In genomic region chr17:51153210-51154072, GRCh38 we compare ENCODE assay signal across 8 cellular contexts. TPM values are rescaled to one million over a fixed set of nuclear protein-coding genes. Genes with fewer than 3 reads are reported as not detected.
DNase-seq lines count a peak whose midpoint lies in the region; ATAC-seq and TF ChIP-seq lines count a peak whose summit lies in the region.

Gene NME1, plus strand, starts transcription at chr17:51153559. Its CDS starts 2,096 bp downstream, at chr17:51155655.

- peak; percentile 93 for ATAC-seq in HG03439 (IDR thresholded peaks at IDR 0.05; ENCODE audit: unreplicated experiment)

- peak within 1 kb of the TSS; percentile 80 for H3K4me3 ChIP-seq in BJ (ENCODE audit: low read depth, low read length)

- H3K27me3 ChIP-seq in BJ (ENCODE audit: control insufficient read depth, insufficient read depth, low read length), result no peaks in the 10 kb centered on the region

- DNase-seq in BJ (ENCODE audit: low read depth) (peak; percentile 97), NCI-H510A (lab: John Stamatoyannopoulos, UW) (peak; percentile 99), kidney tubule cell (ENCODE audit: low spot score) (peak; percentile 99)
- peak; percentile 97 to 98 for DNase-seq in activated CD4-positive, alpha-beta T cell treated with anti-CD3 and anti-CD28 coated beads for 24 hours (ENCODE audit: low read depth in 2 of 2)
- peak; percentile 94 to 97 (median 95) for DNase-seq in stimulated activated CD4-positive, alpha-beta T cell treated with anti-CD3 and anti-CD28 coated beads, Interleukin-1b, Interleukin-23, amount 100 ng/mL, for 24 hours (ENCODE audit: low read depth in 4 of 4, low spot score in 1 of 4)

- TF ChIP-seq CTCF in BJ (IDR thresholded peaks at IDR 0.05; ENCODE audit: insufficient read depth, low read depth, low read length), result peak; percentile 85

- POLR2A ChIA-PET in BJ (lab: Charles Lee), result no interaction called here

- CTCF ChIA-PET in BJ (lab: Yijun Ruan, JAX), result interaction anchor here (0.6 to 2.8 kb wide), 42 partner anchors 8 to 603 kb away, joined by 3 to 78 read pairs (median 4); partner anchors contain the start of genes SPAG9 and TOB1

- peak within 1 kb of the TSS; percentile 96 for H3K27ac ChIP-seq in cingulate gyrus (ENCODE audit: low read depth, low read length)

- H3K36me3 ChIP-seq in BJ (ENCODE audit: control insufficient read depth, insufficient read depth, low read length), result peaks cover 1% of the 10 kb centered on the region; the same call in 1 of the 2 replicates

- peak; percentile 85 for TF ChIP-seq POLR2A in GM19193 (IDR thresholded peaks at IDR 0.05; ENCODE audit: extremely low read depth, insufficient read depth, insufficient read length)

RNA-seq across cellular contexts. Expression of gene NME1, which starts in this region (rescaled TPM):
- 178 and 261 TPM in 2 replicates for polyA plus RNA-seq in BJ (2011; rRNA removed)
- polyA minus RNA-seq in BJ (2011; rRNA and poly(A)+ RNA removed), result 21.6 and 25.9 TPM in 2 replicates

Comparison
In these comparisons a context has a peak if more than half of its experiments do, and no peak if none do; other contexts are left out.
1. Peak in every context shown above with its lines: DNase-seq, ATAC-seq, H3K4me3 ChIP-seq and H3K27ac ChIP-seq.